ENCODE assay signal across 1 cellular context in genomic region chr16:1357906-1358566, GRCh38.
TF ChIP-seq lines count a peak whose summit lies in the region.

No MANE protein-coding gene starts in this region.

TF ChIP-seq in K562, 482 proteins besides CTCF, POLR2A, EP300 and RAD21:
- TF ChIP-seq HES1 (IDR thresholded peaks at IDR 0.05; ENCODE audit: low read depth): no peak
- TF ChIP-seq ATF3 (IDR thresholded peaks at IDR 0.05): peak; percentile 48
- no peak for TF ChIP-seq ATF3 (CRISPR knock-in tag; conservative IDR thresholded peaks at IDR 0.05)
- TF ChIP-seq SP1 (CRISPR knock-in tag; IDR thresholded peaks at IDR 0.05): no peak
- TF ChIP-seq CREM (IDR thresholded peaks at IDR 0.05; ENCODE audit: low read depth): peak; percentile 53; the same call in 1 of the 2 replicates
- TF ChIP-seq JUND (IDR thresholded peaks at IDR 0.05; ENCODE audit: borderline replicate concordance, low read depth, low read length): 0 out of 2 replicates have a peak, but pooled peaks have one; percentile 5
- TF ChIP-seq JUND (tag; IDR thresholded peaks at IDR 0.05; ENCODE audit: borderline replicate concordance, low read depth, low read length): no peak
- no peak for TF ChIP-seq DACH1 (IDR thresholded peaks at IDR 0.05; ENCODE audit: partially characterized antibody)
- no peak for TF ChIP-seq ATF1 (CRISPR knock-in tag; IDR thresholded peaks at IDR 0.05)
- 0 out of 2 replicates have a peak, but pooled peaks have one; percentile 9 for TF ChIP-seq ATF1 (tag; IDR thresholded peaks at IDR 0.05)
- peak; percentile 54 for TF ChIP-seq FOSL1 (tag; conservative IDR thresholded peaks at IDR 0.05)
